In the genomic region with DNA sequence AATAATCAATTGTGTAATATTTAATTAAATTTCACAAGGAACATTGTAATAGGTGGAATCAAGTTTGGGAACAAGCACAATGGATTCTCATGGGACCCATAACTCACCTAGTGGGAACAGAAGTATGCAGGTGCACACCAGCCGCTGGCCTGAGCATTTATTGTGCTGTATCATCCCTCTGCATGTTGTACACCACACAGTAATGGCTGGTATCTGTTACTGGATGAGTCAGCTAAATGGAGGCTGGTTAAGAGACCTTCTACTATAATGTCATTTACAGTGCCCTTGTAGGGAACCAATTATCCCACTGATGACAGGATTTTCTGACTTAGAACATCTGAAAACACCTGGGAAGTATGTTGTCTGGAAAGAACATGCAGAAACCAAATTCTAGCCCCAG, we compare ENCODE assay signal across 12 cellular contexts. TPM values are rescaled to one million over a fixed set of nuclear protein-coding genes. Genes with fewer than 3 reads are reported as not detected.
DNase-seq lines count a peak whose midpoint lies in the region; ATAC-seq and TF ChIP-seq lines count a peak whose summit lies in the region.
"Had no signal": no experiment of that assay in that cellular context is flagged by ENCODE, and none has a peak within 500 bp of the region (broad histone marks: within the 10 kb centered on the region; RNA-seq: fewer than 3 reads in every experiment).

No MANE protein-coding gene starts in this region.

- H3K4me1 Mint-ChIP-seq in effector memory CD8-positive, alpha-beta T cell (ENCODE audit: low read depth in 2 of 2) = peaks cover 6 to 10% of the 10 kb centered on the region in 2 donors
- H3K4me1 Mint-ChIP-seq in WTC11 = peaks cover 20% of the 10 kb centered on the region

- no peak overlapping the region for H2BK5ac ChIP-seq in IMR-90 (ENCODE audit: low read depth, low read length, poor library complexity, severe bottlenecking)

- no peak overlapping the region for H3K27ac Mint-ChIP-seq in effector memory CD8-positive, alpha-beta T cell
- no peak overlapping the region for H3K27ac Mint-ChIP-seq in WTC11

- H3K4me2 ChIP-seq in IMR-90 (ENCODE audit: low read depth, low read length) = no peak overlapping the region
- H3K4me2 ChIP-seq in PC-9 = no peak overlapping the region

- H3K4ac ChIP-seq in IMR-90 (ENCODE audit: low read depth, low read length) = no peak overlapping the region

- no peak overlapping the region for H2BK120ac ChIP-seq in IMR-90 (ENCODE audit: low read depth, low read length)

- in situ Hi-C loops in IMR-90 (cut with MboI; ENCODE audit: low sequenced_read_pairs) = no loop called here

- no peak overlapping the region for H2BK15ac ChIP-seq in IMR-90 (ENCODE audit: low read depth, low read length)

- peaks cover 20% of the 10 kb centered on the region for H3K36me3 Mint-ChIP-seq in effector memory CD8-positive, alpha-beta T cell (ENCODE audit: insufficient read depth)
- H3K36me3 Mint-ChIP-seq in WTC11 = no peaks in the 10 kb centered on the region

- DNase-seq in NCI-H345 (lab: John Stamatoyannopoulos, UW) (peak; percentile 21), NCI-H345 treated with DMSO at 0.1 percent for 48 hours (lab: John Stamatoyannopoulos, UW; ENCODE audit: unreplicated experiment) (no peak), IMR-90 (peak; percentile 29), PC-9 (peak in 1 of 2 experiments; percentile 35), kidney tubule cell (ENCODE audit: low spot score) (peak; percentile 70), omental fat pad (ENCODE audit: low spot score) (no peak), WTC11 (ENCODE audit: low spot score) (no peak)
- no peak for DNase-seq in effector memory CD8-positive, alpha-beta T cell
- DNase-seq: amygdala; colonic mucosa; stimulated activated CD4-positive, alpha-beta T cell treated with anti-CD3 and anti-CD28 coated beads, Interleukin-15, amount 100 ng/mL, for 24 hours had no signal

- H3K9ac ChIP-seq in IMR-90 (ENCODE audit: low read depth, low read length) = no peak overlapping the region

- CTCF ChIA-PET in IMR-90 (lab: Yijun Ruan, JAX) = interaction anchor here (0.6 kb wide), 1 partner anchor 384 kb away, joined by 3 read pairs; no protein-coding TSS in a partner anchor
- CTCF ChIA-PET in PC-9 (lab: Charles Lee) = no interaction called here
- CTCF ChIA-PET in WTC11 (lab: Charles Lee) = no interaction called here

- no peak overlapping the region for H4K5ac ChIP-seq in IMR-90 (ENCODE audit: low read depth, low read length)

- H3K4me3 Mint-ChIP-seq in effector memory CD8-positive, alpha-beta T cell = no peak overlapping the region
- H3K4me3 Mint-ChIP-seq in WTC11 = no peak overlapping the region

- dilution Hi-C loops in IMR-90 (cut with HindIII; ENCODE audit: low sequenced_read_pairs, unreplicated experiment) = no loop called here

- H4K20me1 ChIP-seq in IMR-90 (ENCODE audit: insufficient read depth, low read length) (no peaks in the 10 kb centered on the region), PC-9 (ENCODE audit: insufficient read depth) (peaks cover 1% of the 10 kb centered on the region; the same call in 1 of the 2 replicates)

- no peaks in the 10 kb centered on the region for H3K27me3 ChIP-seq in IMR-90 (ENCODE audit: control insufficient read depth, insufficient read depth, low read length)
- no peaks in the 10 kb centered on the region for H3K27me3 ChIP-seq in PC-9 (ENCODE audit: insufficient read depth, low read depth)
- H3K27me3 ChIP-seq: colonic mucosa had no signal

- WGBS in IMR-90 (ENCODE audit: extremely low coverage in 2 of 2, insufficient read length in 1 of 2), 2 experiments = no CpG with 5 or more reads among the region's 1 CpG

- no peak overlapping the region for H4K91ac ChIP-seq in IMR-90 (ENCODE audit: insufficient read depth, low read depth, low read length)

- no peak overlapping the region for H4K8ac ChIP-seq in IMR-90 (ENCODE audit: low read depth in 2 of 2, low read length in 2 of 2)

- no peaks in the 10 kb centered on the region for H3K9me3 Mint-ChIP-seq in effector memory CD8-positive, alpha-beta T cell
- H3K9me3 Mint-ChIP-seq in WTC11 = no peaks in the 10 kb centered on the region

- H2BK20ac ChIP-seq in IMR-90 (ENCODE audit: low read depth, low read length) = no peak overlapping the region

- H3K14ac ChIP-seq in IMR-90 (replicated peaks; ENCODE audit: low read depth, low read length) = no peak overlapping the region

- H3K4me1 ChIP-seq in IMR-90 (ENCODE audit: control insufficient read depth, insufficient read depth, low read length) (no peaks in the 10 kb centered on the region), PC-9 (replicated peaks; ENCODE audit: insufficient read depth) (peaks cover 23% of the 10 kb centered on the region)

- peaks cover 0 to 6% of the 10 kb centered on the region in 2 donors for H3K27me3 Mint-ChIP-seq in effector memory CD8-positive, alpha-beta T cell
- H3K27me3 Mint-ChIP-seq in WTC11 (ENCODE audit: low read depth) = peaks cover 14% of the 10 kb centered on the region

- intact Hi-C loops in IMR-90 (cut with micrococcal nuclease) = no loop called here
- intact Hi-C loops in PC-9 (cut with micrococcal nuclease; ENCODE audit: unreplicated experiment) = no loop called here

- H2AFZ ChIP-seq in IMR-90 (replicated peaks; ENCODE audit: low read length, poor library complexity) (no peak overlapping the region), PC-9 (no peak overlapping the region)

- H3K9me2 ChIP-seq in PC-9 (ENCODE audit: insufficient read depth) = no peaks in the 10 kb centered on the region

- TF ChIP-seq RAD21 in IMR-90 (IDR thresholded peaks at IDR 0.05; ENCODE audit: low read length) = no peak

- H3F3A ChIP-seq in PC-9 (ENCODE audit: insufficient read depth, low read depth) = peaks cover 5% of the 10 kb centered on the region

- no peak overlapping the region for H3K56ac ChIP-seq in IMR-90 (ENCODE audit: extremely low read depth, insufficient read depth, low read length)

- H3K79me1 ChIP-seq in IMR-90 (ENCODE audit: low read depth in 1 of 2, low read length in 2 of 2) = no peaks in the 10 kb centered on the region

- H3K23ac ChIP-seq in IMR-90 (ENCODE audit: low read depth, low read length) = no peak overlapping the region

- H3K79me2 ChIP-seq in PC-9 (ENCODE audit: low read depth) = peaks cover 12% of the 10 kb centered on the region

- no TSS peak for BruUV-seq in IMR-90 (replicated peaks; lab: Mats Ljungman, UMichigan)
- BruUV-seq in PC-9 (replicated peaks; lab: Mats Ljungman, UMichigan) = no TSS peak

- H3K18ac ChIP-seq in IMR-90 (ENCODE audit: low read depth, low read length) = no peak overlapping the region

- no peaks in the 10 kb centered on the region for H3K9me1 ChIP-seq in IMR-90 (ENCODE audit: insufficient read depth, low read length)

- H2AK5ac ChIP-seq in IMR-90 (ENCODE audit: low read depth, low read length) = no peak overlapping the region

- H2AK9ac ChIP-seq in IMR-90 (replicated peaks; ENCODE audit: low read depth, low read length, poor library complexity) = no peak overlapping the region

- H3K4me3 ChIP-seq in IMR-90 (ENCODE audit: insufficient read depth, low read depth, low read length) (no peak overlapping the region), PC-9 (no peak overlapping the region)
- H3K4me3 ChIP-seq: colonic mucosa, thoracic aorta had no signal

- TF ChIP-seq CTCF in IMR-90 (conservative IDR thresholded peaks at IDR 0.05; ENCODE audit: low read depth, low read length) (no peak), PC-9 (conservative IDR thresholded peaks at IDR 0.05) (no peak), omental fat pad (IDR thresholded peaks at IDR 0.05) (no peak), WTC11 (IDR thresholded peaks at IDR 0.05) (no peak)

- TF ChIP-seq POLR2A in IMR-90 (IDR thresholded peaks at IDR 0.05; ENCODE audit: low read depth, low read length) = no peak

- H3K27ac ChIP-seq in IMR-90 (ENCODE audit: insufficient read depth, low read length) (no peak overlapping the region), PC-9 (peak overlapping the region; percentile 1; the same call in 1 of the 2 replicates)
- H3K27ac ChIP-seq: colonic mucosa, thoracic aorta had no signal

- POLR2A ChIA-PET in IMR-90 (lab: Charles Lee; ENCODE audit: unreplicated experiment) (no interaction called here), PC-9 (lab: Charles Lee; ENCODE audit: unreplicated experiment) (no interaction called here), WTC11 (lab: Charles Lee) (no interaction called here)

- ATAC-seq in IMR-90 (ENCODE audit: low read depth) (no peak), omental fat pad (ENCODE audit: low FRiP score) (no peak), WTC11 (no peak)
- ATAC-seq in effector memory CD8-positive, alpha-beta T cell (replicated peaks) = no peak

- H3K9me3 ChIP-seq in IMR-90 (ENCODE audit: control insufficient read depth, insufficient read depth, low read length) (no peaks in the 10 kb centered on the region), PC-9 (ENCODE audit: insufficient read depth, low read depth) (no peaks in the 10 kb centered on the region)
- H3K9me3 ChIP-seq: colonic mucosa, thoracic aorta had no signal

- no peaks in the 10 kb centered on the region for H3K36me3 ChIP-seq in IMR-90 (ENCODE audit: control insufficient read depth, insufficient read depth, low read length)
- no peaks in the 10 kb centered on the region for H3K36me3 ChIP-seq in PC-9 (ENCODE audit: low read depth)
- H3K36me3 ChIP-seq: colonic mucosa, thoracic aorta had no signal

TF ChIP-seq in IMR-90, 13 proteins besides CTCF, POLR2A, EP300 and RAD21 (continues in another document):
- TF ChIP-seq FOS (IDR thresholded peaks at IDR 0.05; ENCODE audit: low read depth, low read length) (no peak), NFE2L2 (IDR thresholded peaks at IDR 0.05; ENCODE audit: low read depth, low read length) (peak; percentile 78), MAZ (IDR thresholded peaks at IDR 0.05; ENCODE audit: borderline replicate concordance, low read depth, low read length) (no peak), RCOR1 (IDR thresholded peaks at IDR 0.05; ENCODE audit: insufficient replicate concordance, low read length) (no peak), SMC3 (IDR thresholded peaks at IDR 0.05; ENCODE audit: low read depth, low read length) (no peak), CEBPB (IDR thresholded peaks at IDR 0.05; ENCODE audit: low read depth, low read length) (no peak)

TF ChIP-seq in WTC11, 78 proteins besides CTCF, POLR2A, EP300 and RAD21 (continues in another document):
- TF ChIP-seq, protein P1, sequence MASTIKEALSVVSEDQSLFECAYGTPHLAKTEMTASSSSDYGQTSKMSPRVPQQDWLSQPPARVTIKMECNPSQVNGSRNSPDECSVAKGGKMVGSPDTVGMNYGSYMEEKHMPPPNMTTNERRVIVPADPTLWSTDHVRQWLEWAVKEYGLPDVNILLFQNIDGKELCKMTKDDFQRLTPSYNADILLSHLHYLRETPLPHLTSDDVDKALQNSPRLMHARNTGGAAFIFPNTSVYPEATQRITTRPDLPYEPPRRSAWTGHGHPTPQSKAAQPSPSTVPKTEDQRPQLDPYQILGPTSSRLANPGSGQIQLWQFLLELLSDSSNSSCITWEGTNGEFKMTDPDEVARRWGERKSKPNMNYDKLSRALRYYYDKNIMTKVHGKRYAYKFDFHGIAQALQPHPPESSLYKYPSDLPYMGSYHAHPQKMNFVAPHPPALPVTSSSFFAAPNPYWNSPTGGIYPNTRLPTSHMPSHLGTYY (CRISPR knock-in tag; IDR thresholded peaks at IDR 0.05) = no peak

RNA-seq across cellular contexts. Expression of a gene that starts 3.2 kb away (rescaled TPM):
- total RNA-seq in IMR-90 (2012; rRNA removed) (18.8 and 21.9 TPM in 2 replicates), PC-9 (2021) (21.8 and 26.1 TPM in 2 replicates), omental fat pad (10 to 100 TPM; 13.2 to 31.5 (median 19.0) TPM), WTC11 (2021) (13.1 to 16.3 TPM (median 13.9 TPM) in 3 replicates)
- polyA plus RNA-seq in IMR-90 (2012; rRNA removed) = 3.8 TPM in 2 replicates
- polyA plus RNA-seq in IMR-90 (2012; cell fraction: cytosol; rRNA removed) = 0.77 and 0.82 TPM in 2 replicates
- polyA plus RNA-seq in IMR-90 (2012; cell fraction: nucleus; rRNA removed; ENCODE audit: low replicate concordance) = 2.2 and 13.9 TPM in 2 replicates

Comparison
In these comparisons a context has a peak if more than half of its experiments do, and no peak if none do; other contexts are left out.
1. DNase-seq: peak in NCI-H345 (single experiment), IMR-90 (single experiment) and kidney tubule cell (single experiment); none in NCI-H345 treated with DMSO at 0.1 percent for 48 hours (single experiment), effector memory CD8-positive, alpha-beta T cell (0 of 3), omental fat pad (single experiment) and WTC11 (single experiment).